Comparison of ENCODE assay signal across 16 cellular contexts in genomic region chr18:58381676-58382411, GRCh38.
A peak's percentile ranks its signal among the peaks of the same experiment; 100 is the strongest.
DNase-seq lines count a peak whose midpoint lies in the region; ATAC-seq and TF ChIP-seq lines count a peak whose summit lies in the region.
"Had no signal": no experiment of that assay in that cellular context is flagged by ENCODE, and none has a peak within 500 bp of the region (broad histone marks: within the 10 kb centered on the region; RNA-seq: fewer than 3 reads in every experiment).

No MANE protein-coding gene starts in this region.

- no peak for TF ChIP-seq EP300 in esophagus muscularis mucosa (IDR thresholded peaks at IDR 0.05)

- CTCF ChIA-PET in WTC11 (lab: Charles Lee): no interaction called here
- CTCF ChIA-PET in Calu3 (lab: Charles Lee): no interaction called here

- intact Hi-C loops in esophagus muscularis mucosa (cut with DNase I): no loop called here
- intact Hi-C loops in Calu3 (cut with micrococcal nuclease; ENCODE audit: unreplicated experiment): no loop called here

- H3K36me3 Mint-ChIP-seq in WTC11 (peaks cover 31% of the 10 kb centered on the region), type B pancreatic cell (peaks cover 25% of the 10 kb centered on the region), Calu3 (ENCODE audit: insufficient read depth, unreplicated experiment) (peaks cover 49% of the 10 kb centered on the region)
- H3K36me3 Mint-ChIP-seq: CD14-positive monocyte had no signal

- H3K27ac Mint-ChIP-seq in WTC11: peak overlapping the region; percentile 14; the same call in 1 of the 2 replicates
- no peak overlapping the region for H3K27ac Mint-ChIP-seq in type B pancreatic cell
- no peak overlapping the region for H3K27ac Mint-ChIP-seq in Calu3 (ENCODE audit: unreplicated experiment)
- H3K27ac Mint-ChIP-seq: CD14-positive monocyte; CD4-positive, alpha-beta memory T cell had no signal

- no peaks in the 10 kb centered on the region for H3K4me1 ChIP-seq in esophagus muscularis mucosa
- H3K4me1 ChIP-seq: BLaER1 had no signal

- TF ChIP-seq POLR2A in esophagus muscularis mucosa (IDR thresholded peaks at IDR 0.05; ENCODE audit: low read depth): no peak

- no TSS peak for BruUV-seq in Calu3 (replicated peaks; lab: Mats Ljungman, UMichigan)

- no peaks in the 10 kb centered on the region; the same call in 1 of the 2 replicates for H3K4me1 Mint-ChIP-seq in WTC11
- peaks cover 14% of the 10 kb centered on the region for H3K4me1 Mint-ChIP-seq in type B pancreatic cell (ENCODE audit: unreplicated experiment)
- H3K4me1 Mint-ChIP-seq in Calu3 (ENCODE audit: low read depth, unreplicated experiment): no peaks in the 10 kb centered on the region
- H3K4me1 Mint-ChIP-seq: CD14-positive monocyte had no signal

- no peak overlapping the region for H3K27ac ChIP-seq in esophagus muscularis mucosa (replicated peaks in 1 of 4)
- H3K27ac ChIP-seq: BLaER1 had no signal

- no peaks in the 10 kb centered on the region for H3K27me3 Mint-ChIP-seq in WTC11 (ENCODE audit: low read depth)
- no peaks in the 10 kb centered on the region for H3K27me3 Mint-ChIP-seq in type B pancreatic cell
- no peaks in the 10 kb centered on the region for H3K27me3 Mint-ChIP-seq in Calu3 (ENCODE audit: unreplicated experiment)

- no peak overlapping the region for H3K4me3 Mint-ChIP-seq in WTC11
- H3K4me3 Mint-ChIP-seq in type B pancreatic cell: no peak overlapping the region
- H3K4me3 Mint-ChIP-seq in Calu3 (ENCODE audit: low read depth, unreplicated experiment): no peak overlapping the region
- H3K4me3 Mint-ChIP-seq: CD14-positive monocyte, H9 had no signal

- TF ChIP-seq CTCF in WTC11 (IDR thresholded peaks at IDR 0.05) (no peak), esophagus muscularis mucosa (IDR thresholded peaks at IDR 0.05) (no peak), type B pancreatic cell (conservative IDR thresholded peaks at IDR 0.05) (no peak), Calu3 (IDR thresholded peaks at IDR 0.05; ENCODE audit: unreplicated experiment) (no peak)

- no peaks in the 10 kb centered on the region for H3K9me3 ChIP-seq in esophagus muscularis mucosa
- H3K9me3 ChIP-seq: BLaER1 had no signal

- no peak for ATAC-seq in WTC11

- POLR2A ChIA-PET in WTC11 (lab: Charles Lee): no interaction called here

- WGBS in esophagus muscularis mucosa: 95% methylated on average over 12 of the region's 12 CpGs

- H3K36me3 ChIP-seq in esophagus muscularis mucosa: peaks cover 0 to 45% (median 31%) of the 10 kb centered on the region in 4 donors

- H3K9me3 Mint-ChIP-seq in WTC11: no peaks in the 10 kb centered on the region
- no peaks in the 10 kb centered on the region for H3K9me3 Mint-ChIP-seq in type B pancreatic cell
- H3K9me3 Mint-ChIP-seq in Calu3 (ENCODE audit: low read depth, unreplicated experiment): no peaks in the 10 kb centered on the region
- H3K9me3 Mint-ChIP-seq: CD14-positive monocyte; CD4-positive, alpha-beta memory T cell; H9 had no signal

- DNase-seq in D341Med (ENCODE audit: low spot score) (peak; percentile 21), WTC11 (ENCODE audit: low spot score) (no peak), esophagus muscularis mucosa (ENCODE audit: extremely low spot score) (peak; percentile 64), type B pancreatic cell (ENCODE audit: extremely low spot score, unreplicated experiment) (peak; percentile 56), Calu3 (no peak), T-helper 1 cell (no peak)
- no peak for DNase-seq in stimulated activated CD4-positive, alpha-beta T cell treated with anti-CD3 and anti-CD28 coated beads, Interleukin-1b, Interleukin-23, amount 100 ng/mL, for 48 hours
- DNase-seq: 8988T; CD4-positive, alpha-beta memory T cell; DMS153; DMS79; GDM1; H9; IMR-90 had no signal

- no peak overlapping the region for H3K4me3 ChIP-seq in esophagus muscularis mucosa
- H3K4me3 ChIP-seq: BLaER1 had no signal

- H3K27me3 ChIP-seq in esophagus muscularis mucosa: no peaks in the 10 kb centered on the region
- H3K27me3 ChIP-seq: BLaER1 had no signal

TF ChIP-seq in WTC11, 78 proteins besides CTCF, POLR2A, EP300 and RAD21:
- TF ChIP-seq MLX (CRISPR knock-in tag; IDR thresholded peaks at IDR 0.05): no peak
- TF ChIP-seq GRHL2 (CRISPR knock-in tag; IDR thresholded peaks at IDR 0.05; ENCODE audit: insufficient replicate concordance, severe bottlenecking): no peak
- TF ChIP-seq RELA (CRISPR knock-in tag; IDR thresholded peaks at IDR 0.05; ENCODE audit: borderline replicate concordance): no peak
- TF ChIP-seq IRF2 (CRISPR knock-in tag; IDR thresholded peaks at IDR 0.05; ENCODE audit: borderline replicate concordance, low read depth): no peak
- peak; percentile 73 for TF ChIP-seq ZNF121 (CRISPR knock-in tag; IDR thresholded peaks at IDR 0.05)

Comparison
In these comparisons a context has a peak if more than half of its experiments do, and no peak if none do; other contexts are left out.
1. DNase-seq: peak in D341Med (single experiment), esophagus muscularis mucosa (single experiment) and type B pancreatic cell (single experiment); none in WTC11 (single experiment), Calu3 (single experiment), T-helper 1 cell (0 of 5) and stimulated activated CD4-positive, alpha-beta T cell treated with anti-CD3 and anti-CD28 coated beads, Interleukin-1b, Interleukin-23, amount 100 ng/mL, for 48 hours (single experiment).